In genomic region chr12:124771462-124772361, GRCh38 we compare ENCODE assay signal across 8 cellular contexts.
DNase-seq lines count a peak whose midpoint lies in the region; ATAC-seq and TF ChIP-seq lines count a peak whose summit lies in the region.

No MANE protein-coding gene starts in this region.

- peak overlapping the region; percentile 2 for H3K4me3 Mint-ChIP-seq in T-helper 1 cell treated with Interleukin-12 subunit alpha and Interleukin-12 subunit beta and Interleukin-4 antibody, amounts not matched to agents 30 μg/mL and 1 μg/mL, for 36 hours

- no peak overlapping the region for H3K4me3 ChIP-seq in GM12864 (ENCODE audit: low read depth, low read length)
- no peak overlapping the region for H3K4me3 ChIP-seq in adipocyte (ENCODE audit: low read length)
- no peak overlapping the region for H3K4me3 ChIP-seq in right cardiac atrium (ENCODE audit: low read length)
- no peak overlapping the region for H3K4me3 ChIP-seq in sigmoid colon

- H3K4me1 ChIP-seq in adipocyte (ENCODE audit: control insufficient read depth, insufficient read depth, low read length) = peaks cover 64% of the 10 kb centered on the region
- no peaks in the 10 kb centered on the region for H3K4me1 ChIP-seq in right cardiac atrium (ENCODE audit: control insufficient read depth, insufficient read depth, low read length)
- H3K4me1 ChIP-seq in sigmoid colon = peaks cover 0 to 35% (median 23%) of the 10 kb centered on the region in 4 donors

- H3K9ac ChIP-seq in adipocyte (ENCODE audit: low read length) = peak overlapping the region; percentile 44

- WGBS in right cardiac atrium = 25% methylated on average over 40 of the region's 40 CpGs
- 19 to 28% methylated on average over 40 of the region's 40 CpGs for WGBS in sigmoid colon, 2 donors

- DNase-seq in GM12864 (ENCODE audit: low read depth) (peak; percentile 40), NCI-H128 (lab: John Stamatoyannopoulos, UW; ENCODE audit: unreplicated experiment) (peak; percentile 65), adipocyte (ENCODE audit: low read depth) (peak; percentile 90), right cardiac atrium (peak; percentile 84 to 97 (median 94)), sigmoid colon (peak; percentile 92)

- peaks cover 4% of the 10 kb centered on the region for H3K36me3 Mint-ChIP-seq in T-helper 1 cell treated with Interleukin-12 subunit alpha and Interleukin-12 subunit beta and Interleukin-4 antibody, amounts not matched to agents 30 μg/mL and 1 μg/mL, for 36 hours (ENCODE audit: low read depth)

- TF ChIP-seq EP300 in sigmoid colon (IDR thresholded peaks at IDR 0.05) = no peak

- peak; percentile 98 for TF ChIP-seq CTCF in GM12864 (IDR thresholded peaks at IDR 0.05; ENCODE audit: low read depth, low read length, missing control alignments)
- TF ChIP-seq CTCF in sigmoid colon (IDR thresholded peaks at IDR 0.05) = peak; percentile 92 to 99 (median 97)

- peak overlapping the region; percentile 42 for H3K27ac Mint-ChIP-seq in T-helper 1 cell treated with Interleukin-12 subunit alpha and Interleukin-12 subunit beta and Interleukin-4 antibody, amounts not matched to agents 30 μg/mL and 1 μg/mL, for 36 hours

- peaks cover 26% of the 10 kb centered on the region for H3K27me3 Mint-ChIP-seq in T-helper 1 cell treated with Interleukin-12 subunit alpha and Interleukin-12 subunit beta and Interleukin-4 antibody, amounts not matched to agents 30 μg/mL and 1 μg/mL, for 36 hours (ENCODE audit: low read depth)

- intact Hi-C loops in right cardiac atrium (cut with DNase I) (loop anchor here in 3 of 4 donors (5.0 to 10.0 kb wide), 4 partner anchors 417 to 734 kb away; no protein-coding TSS in a partner anchor), sigmoid colon (cut with DNase I) (loop anchor here (1.0 to 10.0 kb wide), 4 partner anchors 413 to 735 kb away; no protein-coding TSS in a partner anchor)

- H3K27ac ChIP-seq in right cardiac atrium (ENCODE audit: low read length) (no peak overlapping the region), sigmoid colon (no peak overlapping the region)

- H3K9me3 Mint-ChIP-seq in T-helper 1 cell treated with Interleukin-12 subunit alpha and Interleukin-12 subunit beta and Interleukin-4 antibody, amounts not matched to agents 30 μg/mL and 1 μg/mL, for 36 hours = no peaks in the 10 kb centered on the region

- H3K4me1 Mint-ChIP-seq in T-helper 1 cell treated with Interleukin-12 subunit alpha and Interleukin-12 subunit beta and Interleukin-4 antibody, amounts not matched to agents 30 μg/mL and 1 μg/mL, for 36 hours (ENCODE audit: low read depth) = peaks cover 34% of the 10 kb centered on the region

- H3K9me3 ChIP-seq in adipocyte (ENCODE audit: control insufficient read depth, low read length) = no peaks in the 10 kb centered on the region
- H3K9me3 ChIP-seq in right cardiac atrium (ENCODE audit: control insufficient read depth, low read length) = no peaks in the 10 kb centered on the region
- H3K9me3 ChIP-seq in sigmoid colon = no peaks in the 10 kb centered on the region

- H3K36me3 ChIP-seq in adipocyte (ENCODE audit: control insufficient read depth, insufficient read depth, low read length, severe bottlenecking) (no peaks in the 10 kb centered on the region), sigmoid colon (no peaks in the 10 kb centered on the region)

- H3K27me3 ChIP-seq in adipocyte (replicated peaks; ENCODE audit: control insufficient read depth, insufficient read depth, low read length) (no peaks in the 10 kb centered on the region), right cardiac atrium (ENCODE audit: control insufficient read depth, insufficient read depth) (no peaks in the 10 kb centered on the region), sigmoid colon (no peaks in the 10 kb centered on the region)

- peak; percentile 55 to 62 for ATAC-seq in right cardiac atrium
- ATAC-seq in GM18909 (IDR thresholded peaks at IDR 0.05; ENCODE audit: poor library complexity, unreplicated experiment) = no peak
- no peak for ATAC-seq in GM19328 (IDR thresholded peaks at IDR 0.05; ENCODE audit: unreplicated experiment)

- TF ChIP-seq POLR2A in sigmoid colon (IDR thresholded peaks at IDR 0.05) = no peak

Comparison
In these comparisons a context has a peak if more than half of its experiments do, and no peak if none do; other contexts are left out.
1. DNase-seq: peak in every context shown above with its lines; median percentile 94 in right cardiac atrium; 92 in sigmoid colon; 90 in adipocyte; 65 in NCI-H128; 40 in GM12864.
2. ATAC-seq: peak in right cardiac atrium (2 of 2); none in GM18909 (single experiment) and GM19328 (single experiment).